In the genomic region with DNA sequence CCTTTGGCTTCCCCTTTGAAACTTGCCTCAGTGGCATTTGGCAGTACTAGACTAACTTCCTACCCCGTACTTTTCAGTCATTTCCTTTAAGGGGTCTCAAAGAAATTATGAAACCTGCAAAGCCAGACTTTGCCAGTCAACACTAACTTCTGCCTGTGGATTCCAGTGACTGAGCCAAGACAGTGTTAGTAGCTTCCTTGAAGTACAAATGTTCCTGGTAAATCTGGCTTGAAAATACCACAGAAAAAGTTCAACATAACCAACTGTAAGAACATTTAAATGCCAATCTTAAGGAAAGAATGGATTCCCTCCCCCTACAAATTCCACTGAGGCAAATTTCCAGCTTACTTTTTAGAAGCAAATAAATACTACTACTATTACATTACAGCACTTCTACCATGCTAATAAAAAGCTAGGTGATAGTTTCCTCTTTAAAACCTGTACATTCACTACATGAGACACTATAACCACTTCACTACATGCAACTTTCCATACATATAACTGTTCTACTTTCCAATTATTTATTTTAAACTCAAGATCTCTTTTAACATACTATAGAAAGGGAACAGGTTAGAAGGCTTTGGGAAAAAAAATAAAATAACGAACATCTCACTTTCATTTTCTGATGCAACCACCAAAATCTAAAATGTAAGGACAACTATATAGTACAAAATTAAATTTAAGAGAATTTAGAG, we compare ENCODE assay signal across 8 cellular contexts. TPM values are rescaled to one million over a fixed set of nuclear protein-coding genes. Genes with fewer than 3 reads are reported as not detected.
DNase-seq lines count a peak whose midpoint lies in the region; ATAC-seq and TF ChIP-seq lines count a peak whose summit lies in the region.

No MANE protein-coding gene starts in this region.

- no peaks in the 10 kb centered on the region for H3K9me3 ChIP-seq in CD4-positive, alpha-beta T cell (ENCODE audit: control insufficient read depth, low read length)
- H3K9me3 ChIP-seq in MG63: no peaks in the 10 kb centered on the region
- no peaks in the 10 kb centered on the region for H3K9me3 ChIP-seq in ectodermal cell (ENCODE audit: control insufficient read depth, low read length)
- no peaks in the 10 kb centered on the region for H3K9me3 ChIP-seq in neural progenitor cell (ENCODE audit: low read depth)

- DNase-seq in CD4-positive, alpha-beta T cell: no peak
- DNase-seq in MG63 (no peak), neural progenitor cell (ENCODE audit: low spot score) (peak; percentile 7), occipital lobe (lab: John Stamatoyannopoulos, UW) (no peak), NCI-H2081 (lab: John Stamatoyannopoulos, UW) (no peak)

- H3K36me3 ChIP-seq in MG63 (no peaks in the 10 kb centered on the region), ectodermal cell (ENCODE audit: control insufficient read depth, insufficient read depth, low read length) (no peaks in the 10 kb centered on the region), neural progenitor cell (no peaks in the 10 kb centered on the region)

- H3K4me3 ChIP-seq in MG63 (peak overlapping the region; percentile 75), ectodermal cell (ENCODE audit: insufficient read depth, low read depth, low read length) (peak overlapping the region; percentile 84), neural progenitor cell (peak overlapping the region; percentile 93)

- no peak for TF ChIP-seq CTCF in CD4-positive, alpha-beta T cell (IDR thresholded peaks at IDR 0.05)
- no peak for TF ChIP-seq CTCF in neural progenitor cell (IDR thresholded peaks at IDR 0.05)

- POLR2A ChIA-PET in CD4-positive, alpha-beta T cell (lab: Charles Lee): interaction anchor here (0.8 to 3.1 kb wide), 15 partner anchors 10 to 185 kb away, joined by 3 to 38 read pairs (median 5); no protein-coding TSS in a partner anchor

- H3K4me2 ChIP-seq in neural progenitor cell: peak overlapping the region; percentile 97

- H3K9me3 Mint-ChIP-seq in CD4-positive, alpha-beta T cell: no peaks in the 10 kb centered on the region
- no peaks in the 10 kb centered on the region for H3K9me3 Mint-ChIP-seq in neural progenitor cell

- H3K36me3 Mint-ChIP-seq in CD4-positive, alpha-beta T cell (ENCODE audit: low read depth): peaks cover 23% of the 10 kb centered on the region
- H3K36me3 Mint-ChIP-seq in neural progenitor cell: peaks cover 14% of the 10 kb centered on the region

- H3K27ac ChIP-seq in CD4-positive, alpha-beta T cell (ENCODE audit: low read depth, low read length): no peak overlapping the region
- H3K27ac ChIP-seq in ectodermal cell (ENCODE audit: insufficient read depth, low read depth, low read length, poor library complexity, severe bottlenecking) (no peak overlapping the region), neural progenitor cell (peak overlapping the region; percentile 5)

- peak overlapping the region; percentile 96 for H3K27ac Mint-ChIP-seq in CD4-positive, alpha-beta T cell
- H3K27ac Mint-ChIP-seq in neural progenitor cell: no peak overlapping the region

- H3K4me3 Mint-ChIP-seq in CD4-positive, alpha-beta T cell: peak overlapping the region; percentile 95
- H3K4me3 Mint-ChIP-seq in neural progenitor cell: peak overlapping the region; percentile 93

- H2AFZ ChIP-seq in neural progenitor cell (replicated peaks): no peak overlapping the region

- intact Hi-C loops in CD4-positive, alpha-beta T cell (cut with DNase I, micrococcal nuclease): loop anchor here (2.0 to 10.0 kb wide), 9 partner anchors 41 to 1083 kb away; a partner anchor contains a TSS

- no peaks in the 10 kb centered on the region for H3K27me3 ChIP-seq in CD4-positive, alpha-beta T cell (ENCODE audit: control insufficient read depth, insufficient read depth, low read length)
- H3K27me3 ChIP-seq in MG63: no peaks in the 10 kb centered on the region
- no peaks in the 10 kb centered on the region for H3K27me3 ChIP-seq in ectodermal cell (ENCODE audit: control insufficient read depth, insufficient read depth, low read length, poor library complexity, severe bottlenecking)
- no peaks in the 10 kb centered on the region for H3K27me3 ChIP-seq in neural progenitor cell

- H3K4me1 ChIP-seq in ectodermal cell (ENCODE audit: control insufficient read depth, insufficient read depth, low read length): peaks cover 9% of the 10 kb centered on the region
- peaks cover 37% of the 10 kb centered on the region for H3K4me1 ChIP-seq in neural progenitor cell

- no peaks in the 10 kb centered on the region for H3K27me3 Mint-ChIP-seq in CD4-positive, alpha-beta T cell
- H3K27me3 Mint-ChIP-seq in neural progenitor cell (ENCODE audit: insufficient read depth, low read depth): no peaks in the 10 kb centered on the region

- H4K20me1 ChIP-seq in neural progenitor cell (ENCODE audit: low read depth): peaks cover 50% of the 10 kb centered on the region

- peaks cover 68% of the 10 kb centered on the region for H3K79me2 ChIP-seq in neural progenitor cell (ENCODE audit: low read depth)

- H3K4me1 Mint-ChIP-seq in CD4-positive, alpha-beta T cell (ENCODE audit: low read depth): peaks cover 57% of the 10 kb centered on the region
- H3K4me1 Mint-ChIP-seq in neural progenitor cell: peaks cover 33% of the 10 kb centered on the region

- WGBS in ectodermal cell, 2 experiments: 55 to 59% methylated on average over 1 of the region's 2 CpGs

- CTCF ChIA-PET in CD4-positive, alpha-beta T cell (lab: Charles Lee): interaction anchor here (0.6 to 3.0 kb wide), 6 partner anchors 26 to 189 kb away, joined by 3 to 10 read pairs (median 6); no protein-coding TSS in a partner anchor

- H3F3A ChIP-seq in neural progenitor cell (ENCODE audit: low read depth): no peaks in the 10 kb centered on the region

- no peak for ATAC-seq in CD4-positive, alpha-beta T cell (ENCODE audit: poor library complexity)
- ATAC-seq in GM21390 (IDR thresholded peaks at IDR 0.05; ENCODE audit: unreplicated experiment) (no peak), GM21367 (IDR thresholded peaks at IDR 0.05; ENCODE audit: unreplicated experiment) (no peak)

- peak overlapping the region; percentile 84 for H3K9ac ChIP-seq in neural progenitor cell

RNA-seq across cellular contexts. Expression of a gene that starts 2.4 kb away (rescaled TPM):
- 100 to 1,000 TPM; 257 to 274 TPM for total RNA-seq in CD4-positive, alpha-beta T cell
- total RNA-seq in MG63 (2014; rRNA removed; shearing (Covaris generic); ENCODE audit: low replicate concordance): 0.76 and 1.7 TPM in 2 replicates
- 43.9 TPM for polyA plus RNA-seq in ectodermal cell (2013, experiment 1 of 4)
- 41.5 TPM for polyA plus RNA-seq in ectodermal cell (2013, experiment 2 of 4)
- polyA plus RNA-seq in ectodermal cell (2013, experiment 3 of 4): 32.6 TPM
- 35.0 TPM for polyA plus RNA-seq in ectodermal cell (2013, experiment 4 of 4)
- total RNA-seq in neural progenitor cell (ENCODE audit: low replicate concordance) (71.9 and 88.7 TPM in 2 replicates), occipital lobe (88.9 TPM)

Comparison
In these comparisons a context has a peak if more than half of its experiments do, and no peak if none do; other contexts are left out.
1. RNA of a gene that starts 2.4 kb away (total RNA-seq): 257 to 274 TPM in CD4-positive, alpha-beta T cell, 88.9 TPM in occipital lobe (single experiment) and 71.9 to 88.7 TPM in neural progenitor cell; 0.76 to 1.7 TPM in MG63; every median in the first group is over 10 times any median in the second.
2. Peak in every context shown above with its lines, with median percentiles within 50 percentile points of each other: H3K4me3 ChIP-seq.